Comparison of ENCODE assay signal across 1 cellular context in genomic region chr11:75524576-75525432, GRCh38.
TF ChIP-seq lines count a peak whose summit lies in the region.

No MANE protein-coding gene starts in this region.

TF ChIP-seq in HepG2, 621 proteins besides CTCF, POLR2A, EP300 and RAD21 (continued from another document and continues in another):
- TF ChIP-seq HBP1 (CRISPR knock-in tag; IDR thresholded peaks at IDR 0.05; ENCODE audit: low read depth) (no peak), KLF9 (CRISPR knock-in tag; IDR thresholded peaks at IDR 0.05; ENCODE audit: low read depth) (no peak), SCMH1 (CRISPR knock-in tag; IDR thresholded peaks at IDR 0.05; ENCODE audit: borderline replicate concordance) (no peak), ZNF446 (CRISPR knock-in tag; IDR thresholded peaks at IDR 0.05) (peak; percentile 65; the same call in 1 of the 2 replicates), SNRNP70 (IDR thresholded peaks at IDR 0.05; ENCODE audit: low read depth, low read length) (no peak), ETV5 (CRISPR knock-in tag; IDR thresholded peaks at IDR 0.05; ENCODE audit: borderline replicate concordance) (no peak), SKIL (CRISPR knock-in tag; IDR thresholded peaks at IDR 0.05; ENCODE audit: borderline replicate concordance) (peak; percentile 15; the same call in 1 of the 2 replicates), MEIS1 (CRISPR knock-in tag; IDR thresholded peaks at IDR 0.05; ENCODE audit: borderline replicate concordance) (no peak), ZNF235 (CRISPR knock-in tag; IDR thresholded peaks at IDR 0.05; ENCODE audit: borderline replicate concordance) (no peak), ZNF34 (CRISPR knock-in tag; IDR thresholded peaks at IDR 0.05; ENCODE audit: borderline replicate concordance) (0 out of 2 replicates have a peak, but pooled peaks have one; percentile 4), TEAD3 (CRISPR knock-in tag; optimal IDR thresholded peaks at IDR 0.05; ENCODE audit: borderline replicate concordance) (no peak), BRCA1 (CRISPR knock-in tag; IDR thresholded peaks at IDR 0.05) (no peak), MEF2D (CRISPR knock-in tag; IDR thresholded peaks at IDR 0.05) (no peak), NFE2 (CRISPR knock-in tag; IDR thresholded peaks at IDR 0.05) (no peak), DPF2 (CRISPR knock-in tag; IDR thresholded peaks at IDR 0.05; ENCODE audit: borderline replicate concordance, low read depth) (no peak), RFX5 (IDR thresholded peaks at IDR 0.05; ENCODE audit: low read depth, low read length) (no peak), BRF2 (CRISPR knock-in tag; IDR thresholded peaks at IDR 0.05) (no peak), GLI4 (CRISPR knock-in tag; IDR thresholded peaks at IDR 0.05; ENCODE audit: borderline replicate concordance) (peak; percentile 67; the same call in 1 of the 2 replicates), YEATS4 (CRISPR knock-in tag; IDR thresholded peaks at IDR 0.05; ENCODE audit: borderline replicate concordance) (peak; percentile 29; the same call in 1 of the 2 replicates), TMF1 (CRISPR knock-in tag; IDR thresholded peaks at IDR 0.05; ENCODE audit: low read depth) (no peak), TCF7L2 (IDR thresholded peaks at IDR 0.05; ENCODE audit: low read depth, low read length) (no peak), ZNF317 (CRISPR knock-in tag; IDR thresholded peaks at IDR 0.05) (0 out of 2 replicates have a peak, but pooled peaks have one; percentile 43), ZNF484 (CRISPR knock-in tag; IDR thresholded peaks at IDR 0.05; ENCODE audit: borderline replicate concordance, low read depth) (no peak), MXD4 (CRISPR knock-in tag; IDR thresholded peaks at IDR 0.05) (no peak), CC2D1A (CRISPR knock-in tag; IDR thresholded peaks at IDR 0.05) (no peak), ZNF7 (CRISPR knock-in tag; IDR thresholded peaks at IDR 0.05) (no peak), ATM (IDR thresholded peaks at IDR 0.05; ENCODE audit: borderline replicate concordance) (no peak), MEIS2 (CRISPR knock-in tag; IDR thresholded peaks at IDR 0.05) (no peak), ATF5 (CRISPR knock-in tag; IDR thresholded peaks at IDR 0.05; ENCODE audit: low read depth) (no peak), ZSCAN25 (CRISPR knock-in tag; IDR thresholded peaks at IDR 0.05) (peak; percentile 42; the same call in 1 of the 2 replicates), ZNF563 (CRISPR knock-in tag; IDR thresholded peaks at IDR 0.05) (peak; percentile 72), MTA1 (CRISPR knock-in tag; IDR thresholded peaks at IDR 0.05; ENCODE audit: borderline replicate concordance) (no peak; the same call in 1 of the 2 replicates), ATRX (CRISPR knock-in tag; IDR thresholded peaks at IDR 0.05; ENCODE audit: borderline replicate concordance) (no peak), PLRG1 (conservative IDR thresholded peaks at IDR 0.05) (no peak), ZNF800 (CRISPR knock-in tag; IDR thresholded peaks at IDR 0.05) (no peak), NR0B2 (CRISPR knock-in tag; IDR thresholded peaks at IDR 0.05) (no peak), E2F1 (CRISPR knock-in tag; IDR thresholded peaks at IDR 0.05) (peak; percentile 38; the same call in 1 of the 2 replicates), NFKBIZ (CRISPR knock-in tag; IDR thresholded peaks at IDR 0.05) (no peak), NRL (CRISPR knock-in tag; IDR thresholded peaks at IDR 0.05; ENCODE audit: borderline replicate concordance) (peak; percentile 47; the same call in 1 of the 2 replicates), ZC3H13 (CRISPR knock-in tag; IDR thresholded peaks at IDR 0.05) (0 out of 2 replicates have a peak, but pooled peaks have one; percentile 35), PHF5A (CRISPR knock-in tag; IDR thresholded peaks at IDR 0.05; ENCODE audit: low read depth, unreplicated experiment) (no peak), ZNF660 (CRISPR knock-in tag; IDR thresholded peaks at IDR 0.05; ENCODE audit: borderline replicate concordance, low read depth) (no peak), NONO (IDR thresholded peaks at IDR 0.05) (no peak), NONO (CRISPR knock-in tag; conservative IDR thresholded peaks at IDR 0.05) (peak; percentile 56; the same call in 1 of the 2 replicates), ZNF143 (CRISPR knock-in tag; IDR thresholded peaks at IDR 0.05) (no peak), ZNF362 (CRISPR knock-in tag; IDR thresholded peaks at IDR 0.05; ENCODE audit: borderline replicate concordance) (no peak), ZFP82 (CRISPR knock-in tag; IDR thresholded peaks at IDR 0.05; ENCODE audit: borderline replicate concordance) (no peak), FOSL2 (CRISPR knock-in tag; IDR thresholded peaks at IDR 0.05) (no peak; the same call in 1 of the 2 replicates), ZNF816 (CRISPR knock-in tag; IDR thresholded peaks at IDR 0.05; ENCODE audit: borderline replicate concordance) (no peak), ZNF777 (CRISPR knock-in tag; IDR thresholded peaks at IDR 0.05) (no peak)
- TF ChIP-seq, protein P1, sequence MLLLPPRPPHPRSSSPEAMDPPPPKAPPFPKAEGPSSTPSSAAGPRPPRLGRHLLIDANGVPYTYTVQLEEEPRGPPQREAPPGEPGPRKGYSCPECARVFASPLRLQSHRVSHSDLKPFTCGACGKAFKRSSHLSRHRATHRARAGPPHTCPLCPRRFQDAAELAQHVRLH (CRISPR knock-in tag; IDR thresholded peaks at IDR 0.05; ENCODE audit: borderline replicate concordance, low read depth): no peak
- TF ChIP-seq, protein P2, sequence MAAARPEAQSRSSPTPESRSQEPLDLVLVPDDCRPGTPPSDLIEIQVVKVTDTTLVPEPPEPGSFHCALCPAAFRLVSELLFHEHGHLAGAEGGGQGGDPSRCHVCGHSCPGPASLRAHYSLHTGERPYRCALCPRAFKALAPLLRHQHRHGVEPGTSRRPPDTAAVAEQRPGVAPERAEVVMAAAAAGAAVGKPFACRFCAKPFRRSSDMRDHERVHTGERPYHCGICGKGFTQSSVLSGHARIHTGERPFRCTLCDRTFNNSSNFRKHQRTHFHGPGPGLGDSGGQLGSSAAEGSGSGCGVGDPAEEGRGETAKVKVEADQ (CRISPR knock-in tag; IDR thresholded peaks at IDR 0.05; ENCODE audit: borderline replicate concordance): 0 out of 2 replicates have a peak, but pooled peaks have one; percentile 48
- TF ChIP-seq, protein P3, sequence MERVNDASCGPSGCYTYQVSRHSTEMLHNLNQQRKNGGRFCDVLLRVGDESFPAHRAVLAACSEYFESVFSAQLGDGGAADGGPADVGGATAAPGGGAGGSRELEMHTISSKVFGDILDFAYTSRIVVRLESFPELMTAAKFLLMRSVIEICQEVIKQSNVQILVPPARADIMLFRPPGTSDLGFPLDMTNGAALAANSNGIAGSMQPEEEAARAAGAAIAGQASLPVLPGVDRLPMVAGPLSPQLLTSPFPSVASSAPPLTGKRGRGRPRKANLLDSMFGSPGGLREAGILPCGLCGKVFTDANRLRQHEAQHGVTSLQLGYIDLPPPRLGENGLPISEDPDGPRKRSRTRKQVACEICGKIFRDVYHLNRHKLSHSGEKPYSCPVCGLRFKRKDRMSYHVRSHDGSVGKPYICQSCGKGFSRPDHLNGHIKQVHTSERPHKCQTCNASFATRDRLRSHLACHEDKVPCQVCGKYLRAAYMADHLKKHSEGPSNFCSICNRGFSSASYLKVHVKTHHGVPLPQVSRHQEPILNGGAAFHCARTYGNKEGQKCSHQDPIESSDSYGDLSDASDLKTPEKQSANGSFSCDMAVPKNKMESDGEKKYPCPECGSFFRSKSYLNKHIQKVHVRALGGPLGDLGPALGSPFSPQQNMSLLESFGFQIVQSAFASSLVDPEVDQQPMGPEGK (CRISPR knock-in tag; IDR thresholded peaks at IDR 0.05): peak; percentile 76; the same call in 1 of the 2 replicates
- TF ChIP-seq, protein P4, sequence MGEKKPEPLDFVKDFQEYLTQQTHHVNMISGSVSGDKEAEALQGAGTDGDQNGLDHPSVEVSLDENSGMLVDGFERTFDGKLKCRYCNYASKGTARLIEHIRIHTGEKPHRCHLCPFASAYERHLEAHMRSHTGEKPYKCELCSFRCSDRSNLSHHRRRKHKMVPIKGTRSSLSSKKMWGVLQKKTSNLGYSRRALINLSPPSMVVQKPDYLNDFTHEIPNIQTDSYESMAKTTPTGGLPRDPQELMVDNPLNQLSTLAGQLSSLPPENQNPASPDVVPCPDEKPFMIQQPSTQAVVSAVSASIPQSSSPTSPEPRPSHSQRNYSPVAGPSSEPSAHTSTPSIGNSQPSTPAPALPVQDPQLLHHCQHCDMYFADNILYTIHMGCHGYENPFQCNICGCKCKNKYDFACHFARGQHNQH (CRISPR knock-in tag; IDR thresholded peaks at IDR 0.05): no peak
- TF ChIP-seq, protein P5, sequence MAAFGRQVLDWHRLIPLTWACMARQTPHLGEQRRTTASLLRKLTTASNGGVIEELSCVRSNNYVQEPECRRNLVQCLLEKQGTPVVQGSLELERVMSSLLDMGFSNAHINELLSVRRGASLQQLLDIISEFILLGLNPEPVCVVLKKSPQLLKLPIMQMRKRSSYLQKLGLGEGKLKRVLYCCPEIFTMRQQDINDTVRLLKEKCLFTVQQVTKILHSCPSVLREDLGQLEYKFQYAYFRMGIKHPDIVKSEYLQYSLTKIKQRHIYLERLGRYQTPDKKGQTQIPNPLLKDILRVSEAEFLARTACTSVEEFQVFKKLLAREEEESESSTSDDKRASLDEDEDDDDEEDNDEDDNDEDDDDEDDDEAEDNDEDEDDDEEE (CRISPR knock-in tag; IDR thresholded peaks at IDR 0.05): no peak
